Comparison of ENCODE assay signal across 24 cellular contexts in genomic region chr10:7767209-7767608, GRCh38. TPM values are rescaled to one million over a fixed set of nuclear protein-coding genes. Genes with fewer than 3 reads are reported as not detected.
DNase-seq lines count a peak whose midpoint lies in the region; ATAC-seq, FAIRE-seq and TF ChIP-seq lines count a peak whose summit lies in the region.
"Had no signal": no experiment of that assay in that cellular context is flagged by ENCODE, and none has a peak within 500 bp of the region (broad histone marks: within the 10 kb centered on the region; RNA-seq: fewer than 3 reads in every experiment).

No MANE protein-coding gene starts in this region.

- no CpG with 5 or more reads among the region's 10 CpGs for WGBS in IMR-90 (ENCODE audit: extremely low coverage in 2 of 2, insufficient read length in 1 of 2), 2 experiments
- WGBS in trophoblast cell (ENCODE audit: extremely low coverage, insufficient coverage, insufficient read length) = no CpG with 5 or more reads among the region's 10 CpGs

- H2AFZ ChIP-seq in IMR-90 (replicated peaks; ENCODE audit: low read length, poor library complexity) (peak overlapping the region; percentile 40), trophoblast cell (ENCODE audit: insufficient read depth, low read length, poor library complexity) (no peak overlapping the region)

- intact Hi-C loops in IMR-90 (cut with micrococcal nuclease) = no loop called here
- intact Hi-C loops in mucosa of descending colon (cut with DNase I, micrococcal nuclease) = no loop called here

- H3K14ac ChIP-seq in IMR-90 (replicated peaks; ENCODE audit: low read depth, low read length) (no peak overlapping the region), trophoblast cell (ENCODE audit: low read length) (no peak overlapping the region)

- TF ChIP-seq RAD21 in IMR-90 (IDR thresholded peaks at IDR 0.05; ENCODE audit: low read length) = no peak

- H4K20me1 ChIP-seq in IMR-90 (ENCODE audit: insufficient read depth, low read length) = peaks cover 7% of the 10 kb centered on the region; the same call in 1 of the 2 replicates

- no peak overlapping the region for H2BK20ac ChIP-seq in IMR-90 (ENCODE audit: low read depth, low read length)

- H2BK12ac ChIP-seq in trophoblast cell (ENCODE audit: low read length) = no peak overlapping the region

- H3K4me3 ChIP-seq in IMR-90 (ENCODE audit: insufficient read depth, low read depth, low read length) = no peak overlapping the region
- H3K4me3 ChIP-seq in brain microvascular endothelial cell (ENCODE audit: low read depth, low read length) = no peak overlapping the region
- H3K4me3 ChIP-seq in fibroblast of villous mesenchyme (ENCODE audit: low read depth, low read length) = no peak overlapping the region
- no peak overlapping the region for H3K4me3 ChIP-seq in trophoblast cell (ENCODE audit: low read depth, low read length)
- H3K4me3 ChIP-seq in mucosa of descending colon = no peak overlapping the region
- H3K4me3 ChIP-seq: sigmoid colon, suprapubic skin, vagina had no signal

- H2AK9ac ChIP-seq in IMR-90 (replicated peaks; ENCODE audit: low read depth, low read length, poor library complexity) = no peak overlapping the region

- TF ChIP-seq POLR2A in IMR-90 (IDR thresholded peaks at IDR 0.05; ENCODE audit: low read depth, low read length) (no peak), GM12891 (IDR thresholded peaks at IDR 0.05; ENCODE audit: low read depth, low read length) (no peak)

- no peak overlapping the region for H4K8ac ChIP-seq in IMR-90 (ENCODE audit: low read depth in 2 of 2, low read length in 2 of 2)
- no peak overlapping the region for H4K8ac ChIP-seq in trophoblast cell (ENCODE audit: low read depth, low read length)

- dilution Hi-C loops in IMR-90 (cut with HindIII; ENCODE audit: low sequenced_read_pairs, unreplicated experiment) = no loop called here

- no peak for FAIRE-seq in GM12891 (lab: Jason Lieb, UNC)
- FAIRE-seq: D721Med, islet of Langerhans had no signal

- no peak overlapping the region for H3K27ac ChIP-seq in IMR-90 (ENCODE audit: insufficient read depth, low read length)
- H3K27ac ChIP-seq in brain microvascular endothelial cell = peak overlapping the region; percentile 40
- no peak overlapping the region for H3K27ac ChIP-seq in trophoblast cell (ENCODE audit: low read depth, low read length)
- H3K27ac ChIP-seq: sigmoid colon, suprapubic skin, vagina had no signal

- H4K91ac ChIP-seq in IMR-90 (ENCODE audit: insufficient read depth, low read depth, low read length) (no peak overlapping the region), trophoblast cell (ENCODE audit: low read depth, low read length) (no peak overlapping the region)

- H2BK15ac ChIP-seq in IMR-90 (ENCODE audit: low read depth, low read length) = no peak overlapping the region

- no peak overlapping the region for H3K56ac ChIP-seq in IMR-90 (ENCODE audit: extremely low read depth, insufficient read depth, low read length)

- H3K79me2 ChIP-seq in trophoblast cell (ENCODE audit: control insufficient read depth, insufficient read depth, low read length, poor library complexity) = no peaks in the 10 kb centered on the region

- H3K36me3 ChIP-seq in IMR-90 (ENCODE audit: control insufficient read depth, insufficient read depth, low read length) (peaks cover 31% of the 10 kb centered on the region), brain microvascular endothelial cell (replicated peaks) (peaks cover 40% of the 10 kb centered on the region), trophoblast cell (ENCODE audit: control insufficient read depth in 1 of 2, insufficient read depth in 2 of 2, low read length in 2 of 2) (peaks cover 31% of the 10 kb centered on the region in 2 experiments), mucosa of descending colon (ENCODE audit: low read depth) (peaks cover 17% of the 10 kb centered on the region)

- in situ Hi-C loops in IMR-90 (cut with MboI; ENCODE audit: low sequenced_read_pairs) (no loop called here), brain microvascular endothelial cell (cut with HindIII; ENCODE audit: low pct_ligation_motif_present, low sequenced_read_pairs) (no loop called here)

- DNase-seq in AG08396 (ENCODE audit: low spot score) = peak; percentile 39
- DNase-seq in IMR-90 = peak; percentile 97
- DNase-seq in brain microvascular endothelial cell = peak; percentile 88
- DNase-seq in fibroblast of villous mesenchyme (ENCODE audit: low read depth) = peak; percentile 14
- no peak for DNase-seq in trophoblast cell
- DNase-seq in GM12891 (ENCODE audit: insufficient read length, low spot score) = no peak
- no peak for DNase-seq in mucosa of descending colon
- DNase-seq: ACHN; activated CD8-positive, alpha-beta memory T cell treated with anti-CD3 and anti-CD28 coated beads for 24 hours; activated naive CD4-positive, alpha-beta T cell; activated T-cell treated with anti-CD3 and anti-CD28 coated beads, Interleukin-2, amount 50 U/mL, for 4 hours; effector memory CD4-positive, alpha-beta T cell; hippocampal formation; left ventricle myocardium superior; NCI-H1694 treated with DMSO at 0.1 percent for 48 hours; posterior cingulate gyrus; sigmoid colon; T1000 had no signal

- H3K4me2 ChIP-seq in IMR-90 (ENCODE audit: low read depth, low read length) = peak overlapping the region; percentile 14; the same call in 1 of the 2 replicates
- no peak overlapping the region for H3K4me2 ChIP-seq in trophoblast cell (ENCODE audit: low read length)

- BruUV-seq in IMR-90 (replicated peaks; lab: Mats Ljungman, UMichigan) = no TSS peak

- H3K18ac ChIP-seq in IMR-90 (ENCODE audit: low read depth, low read length) (no peak overlapping the region), trophoblast cell (ENCODE audit: low read length) (no peak overlapping the region)

- no peak overlapping the region for H4K12ac ChIP-seq in trophoblast cell (ENCODE audit: low read depth, low read length)

- H3K9ac ChIP-seq in IMR-90 (ENCODE audit: low read depth, low read length) (no peak overlapping the region), trophoblast cell (ENCODE audit: low read length) (no peak overlapping the region)

- POLR2A ChIA-PET in IMR-90 (lab: Charles Lee; ENCODE audit: unreplicated experiment) = no interaction called here

- TF ChIP-seq CTCF in IMR-90 (conservative IDR thresholded peaks at IDR 0.05; ENCODE audit: low read depth, low read length) (no peak), brain microvascular endothelial cell (IDR thresholded peaks at IDR 0.05; ENCODE audit: low read depth, low read length, missing control alignments) (no peak), fibroblast of villous mesenchyme (IDR thresholded peaks at IDR 0.05; ENCODE audit: insufficient read depth, low read depth, low read length) (no peak), mucosa of descending colon (IDR thresholded peaks at IDR 0.05) (no peak)

- no peaks in the 10 kb centered on the region for H3K9me3 ChIP-seq in IMR-90 (ENCODE audit: control insufficient read depth, insufficient read depth, low read length)
- no peaks in the 10 kb centered on the region for H3K9me3 ChIP-seq in trophoblast cell (ENCODE audit: insufficient read depth, low read depth, low read length)
- H3K9me3 ChIP-seq in mucosa of descending colon = no peaks in the 10 kb centered on the region
- H3K9me3 ChIP-seq: sigmoid colon, suprapubic skin, vagina had no signal

- no peak overlapping the region for H3K4ac ChIP-seq in IMR-90 (ENCODE audit: low read depth, low read length)
- H3K4ac ChIP-seq in trophoblast cell (ENCODE audit: low read depth, low read length) = no peak overlapping the region

- no peaks in the 10 kb centered on the region; the same call in 1 of the 2 replicates for H3K9me1 ChIP-seq in IMR-90 (ENCODE audit: insufficient read depth, low read length)

- no peak overlapping the region for H2BK120ac ChIP-seq in IMR-90 (ENCODE audit: low read depth, low read length)
- H2BK120ac ChIP-seq in trophoblast cell (ENCODE audit: insufficient read depth, low read length, poor library complexity) = no peak overlapping the region

- peaks cover 6 to 7% of the 10 kb centered on the region in 2 experiments; a peak in 2 of 4 replicates for H3K79me1 ChIP-seq in IMR-90 (ENCODE audit: low read depth in 1 of 2, low read length in 2 of 2)
- no peaks in the 10 kb centered on the region for H3K79me1 ChIP-seq in trophoblast cell (ENCODE audit: low read length)

- no peak overlapping the region for H2AK5ac ChIP-seq in IMR-90 (ENCODE audit: low read depth, low read length)
- H2AK5ac ChIP-seq in trophoblast cell (ENCODE audit: low read length) = no peak overlapping the region

- H3K23ac ChIP-seq in IMR-90 (ENCODE audit: low read depth, low read length) = no peak overlapping the region
- no peak overlapping the region for H3K23ac ChIP-seq in trophoblast cell (ENCODE audit: low read length)

- H3K27me3 ChIP-seq in IMR-90 (ENCODE audit: control insufficient read depth, insufficient read depth, low read length) (no peaks in the 10 kb centered on the region), brain microvascular endothelial cell (replicated peaks) (no peaks in the 10 kb centered on the region), trophoblast cell (ENCODE audit: insufficient read depth, low read length) (no peaks in the 10 kb centered on the region)
- H3K27me3 ChIP-seq: sigmoid colon, suprapubic skin, vagina had no signal

- H3K4me1 ChIP-seq in IMR-90 (ENCODE audit: control insufficient read depth, insufficient read depth, low read length) (0 out of 2 replicates have a peak, but pooled peaks cover 1% of the 10 kb centered on the region), trophoblast cell (ENCODE audit: control insufficient read depth in 1 of 2, insufficient read depth in 2 of 2, low read length in 2 of 2) (no peaks in the 10 kb centered on the region), mucosa of descending colon (ENCODE audit: low read depth) (no peaks in the 10 kb centered on the region)
- H3K4me1 ChIP-seq: sigmoid colon, suprapubic skin, vagina had no signal

- H4K5ac ChIP-seq in IMR-90 (ENCODE audit: low read depth, low read length) = no peak overlapping the region

- ATAC-seq in IMR-90 (ENCODE audit: low read depth) (peak; percentile 99), mucosa of descending colon (no peak), HG03196 (IDR thresholded peaks at IDR 0.05; ENCODE audit: unreplicated experiment) (no peak)
- ATAC-seq: activated CD4-positive, CD25-positive, alpha-beta regulatory T cell treated with anti-CD3 and anti-CD28 coated beads, Interleukin-2, amount 50 U/mL, for 24 hours; activated T-cell treated with anti-CD3 and anti-CD28 coated beads, Interleukin-2, amount 50 U/mL, for 4 hours; left ventricle myocardium superior had no signal

- CTCF ChIA-PET in IMR-90 (lab: Yijun Ruan, JAX) = no interaction called here

- H2BK5ac ChIP-seq in IMR-90 (ENCODE audit: low read depth, low read length, poor library complexity, severe bottlenecking) = no peak overlapping the region
- H2BK5ac ChIP-seq in trophoblast cell (ENCODE audit: low read depth, low read length, poor library complexity) = no peak overlapping the region

RNA-seq across cellular contexts. Expression of gene KIN, which starts 20.6 kb away (rescaled TPM):
- total RNA-seq in IMR-90 (2012; rRNA removed) (3.0 and 6.1 TPM in 2 replicates), fibroblast of villous mesenchyme (6.1 and 9.5 TPM in 2 replicates), mucosa of descending colon (10 to 100 TPM in 1 of 3 donors, 1 to 10 TPM in 2; 8.6 to 10.5 (median 9.1) TPM)
- 4.2 and 6.4 TPM in 2 replicates for polyA plus RNA-seq in IMR-90 (2012; rRNA removed)
- 0.41 and 0.61 TPM in 2 replicates for polyA plus RNA-seq in IMR-90 (2012; cell fraction: cytosol; rRNA removed)
- polyA plus RNA-seq in IMR-90 (2012; cell fraction: nucleus; rRNA removed; ENCODE audit: low replicate concordance) = 1.6 and 8.8 TPM in 2 replicates
- polyA plus RNA-seq in trophoblast cell (2013) = 20.0 and 22.1 TPM in 2 replicates
- polyA plus RNA-seq in GM12891 (2012; ENCODE audit: low read depth, missing spikeins) = 5.5 TPM

RNA-seq across cellular contexts. Expression of gene ATP5F1C, which starts 20.8 kb away (rescaled TPM):
- total RNA-seq in IMR-90 (2012; rRNA removed) = 343 and 367 TPM in 2 replicates
- polyA plus RNA-seq in IMR-90 (2012; rRNA removed) = 357 and 382 TPM in 2 replicates
- 102 and 204 TPM in 2 replicates for polyA plus RNA-seq in IMR-90 (2012; cell fraction: cytosol; rRNA removed)
- polyA plus RNA-seq in IMR-90 (2012; cell fraction: nucleus; rRNA removed; ENCODE audit: low replicate concordance) = 118 and 283 TPM in 2 replicates
- total RNA-seq in fibroblast of villous mesenchyme = 235 and 265 TPM in 2 replicates
- 405 and 412 TPM in 2 replicates for polyA plus RNA-seq in trophoblast cell (2013)
- 391 TPM for polyA plus RNA-seq in GM12891 (2012; ENCODE audit: low read depth, missing spikeins)
- 100 to 1,000 TPM; 323 to 533 (median 462) TPM for total RNA-seq in mucosa of descending colon

RNA-seq across cellular contexts. Expression of gene TAF3, which starts 51.1 kb away (rescaled TPM):
- total RNA-seq in IMR-90 (2012; rRNA removed) = 1.4 TPM in 2 replicates
- polyA plus RNA-seq in IMR-90 (2012; rRNA removed) = 2.2 and 2.3 TPM in 2 replicates
- polyA plus RNA-seq in IMR-90 (2012; cell fraction: cytosol; rRNA removed) = 1.4 and 1.6 TPM in 2 replicates
- 1.4 and 2.0 TPM in 2 replicates for polyA plus RNA-seq in IMR-90 (2012; cell fraction: nucleus; rRNA removed; ENCODE audit: low replicate concordance)
- 2.2 and 2.3 TPM in 2 replicates for total RNA-seq in fibroblast of villous mesenchyme
- polyA plus RNA-seq in trophoblast cell (2013) = 11.5 and 12.3 TPM in 2 replicates
- 3.3 TPM for polyA plus RNA-seq in GM12891 (2012; ENCODE audit: low read depth, missing spikeins)
- total RNA-seq in mucosa of descending colon = 10 to 100 TPM in 1 of 3 donors, 1 to 10 TPM in 2; 5.5 to 17.2 (median 6.0) TPM

Comparison
In these comparisons a context has a peak if more than half of its experiments do, and no peak if none do; other contexts are left out.
1. DNase-seq: peak in AG08396 (single experiment), IMR-90 (single experiment), brain microvascular endothelial cell (single experiment) and fibroblast of villous mesenchyme (single experiment); none in trophoblast cell (0 of 2), GM12891 (single experiment) and mucosa of descending colon (0 of 3).